30 cellular contexts compared by ENCODE assay signal in genomic region chr5:173847102-173847501, GRCh38. TPM values are rescaled to one million over a fixed set of nuclear protein-coding genes. Genes with fewer than 3 reads are reported as not detected.
DNase-seq lines count a peak whose midpoint lies in the region; ATAC-seq, FAIRE-seq and TF ChIP-seq lines count a peak whose summit lies in the region.
"Had no signal": no experiment of that assay in that cellular context is flagged by ENCODE, and none has a peak within 500 bp of the region (broad histone marks: within the 10 kb centered on the region; RNA-seq: fewer than 3 reads in every experiment).

No MANE protein-coding gene starts in this region.

- FAIRE-seq in K562 (lab: Jason Lieb, UNC) (no peak), small intestine (lab: Jason Lieb, UNC) (no peak)
- FAIRE-seq: A204.1, A549, D721Med had no signal

- H3K4me3 ChIP-seq in K562 (no peak overlapping the region), small intestine (ENCODE audit: low read depth in 1 of 2, low read length in 2 of 2) (no peak overlapping the region)
- H3K4me3 ChIP-seq: A549; BLaER1; BLaER1 treated with 17β-estradiol and CSF1 and Interleukin-3, amounts not matched to agents 10 nM and 100 nM had no signal

- H3K4me1 ChIP-seq in K562 (replicated peaks in 1 of 2; ENCODE audit: control insufficient read depth in 2 of 2, insufficient read depth in 2 of 2, low read length in 2 of 2) (peaks cover 19 to 37% of the 10 kb centered on the region in 2 experiments), small intestine (ENCODE audit: control insufficient read depth in 2 of 2, insufficient read depth in 1 of 2, low read depth in 1 of 2, low read length in 1 of 2) (no peaks in the 10 kb centered on the region)
- H3K4me1 ChIP-seq: A549, BE2C, Caco-2 had no signal

- CTCF ChIA-PET in K562 (lab: Yijun Ruan, JAX; ENCODE audit: low intra/inter-chr PET ratio) = no interaction called here

- no peaks in the 10 kb centered on the region for H3K27me3 ChIP-seq in K562 (ENCODE audit: control insufficient read depth in 2 of 2, insufficient read depth in 2 of 2, low read length in 2 of 2)
- no peaks in the 10 kb centered on the region for H3K27me3 ChIP-seq in small intestine (ENCODE audit: control insufficient read depth in 2 of 2, insufficient read depth in 2 of 2, low read length in 2 of 2)
- H3K27me3 ChIP-seq: BE2C; BLaER1; BLaER1 treated with 17β-estradiol and CSF1 and Interleukin-3, amounts not matched to agents 10 nM and 100 nM had no signal

- POLR2A ChIA-PET in K562 (lab: Yijun Ruan, JAX) = interaction anchor here (1.7 kb wide), 1 partner anchor 9 kb away, joined by 11 read pairs; no protein-coding TSS in a partner anchor

- H3K9ac ChIP-seq in K562 (ENCODE audit: insufficient read depth in 1 of 2, low read depth in 2 of 2, low read length in 2 of 2) = no peak overlapping the region
- H3K9ac ChIP-seq: BLaER1; BLaER1 treated with 17β-estradiol and CSF1 and Interleukin-3, amounts not matched to agents 10 nM and 100 nM had no signal

- TF ChIP-seq CTCF in K562 (IDR thresholded peaks at IDR 0.05 in 2 of 3, conservative IDR thresholded peaks at IDR 0.05 in 1 of 3; ENCODE audit: insufficient read depth in 2 of 3, low read depth in 1 of 3, low read length in 3 of 3) = no peak

- no peak for TF ChIP-seq RAD21 in K562 (CRISPR knock-in tag; conservative IDR thresholded peaks at IDR 0.05 in 1 of 2, IDR thresholded peaks at IDR 0.05 in 1 of 2)

- intact Hi-C loops in K562 (cut with micrococcal nuclease) = no loop called here

- H3K9me3 ChIP-seq in K562 (replicated peaks; ENCODE audit: control insufficient read depth, insufficient read depth, low read depth, low read length) (no peaks in the 10 kb centered on the region), small intestine (ENCODE audit: control insufficient read depth, low read depth) (no peaks in the 10 kb centered on the region)
- H3K9me3 ChIP-seq: BE2C had no signal

- no peak overlapping the region; the same call in 1 of the 2 replicates for H2AFZ ChIP-seq in K562 (ENCODE audit: low read depth, low read length)

- H4K20me1 ChIP-seq in K562 (replicated peaks; ENCODE audit: control insufficient read depth, insufficient read depth, low read length) = no peaks in the 10 kb centered on the region
- H4K20me1 ChIP-seq: BLaER1; BLaER1 treated with 17β-estradiol and CSF1 and Interleukin-3, amounts not matched to agents 10 nM and 100 nM had no signal

- no peaks in the 10 kb centered on the region for H3K36me3 ChIP-seq in K562 (ENCODE audit: control insufficient read depth, insufficient read depth, low read length)
- no peaks in the 10 kb centered on the region for H3K36me3 ChIP-seq in small intestine (ENCODE audit: control insufficient read depth in 2 of 2, insufficient read depth in 2 of 2, low read length in 2 of 2)
- H3K36me3 ChIP-seq: BE2C, BLaER1 had no signal

- no peak overlapping the region for H3K4me2 ChIP-seq in K562 (ENCODE audit: insufficient read depth, low read length)
- H3K4me2 ChIP-seq: A549; BLaER1; BLaER1 treated with 17β-estradiol and CSF1 and Interleukin-3, amounts not matched to agents 10 nM and 100 nM had no signal

- no peak for DNase-seq in K562 (ENCODE audit: extremely low read depth in 1 of 4, low spot score in 3 of 4)
- peak; percentile 14 for DNase-seq in small intestine
- no peak for DNase-seq in DMS 273 treated with DMSO at 0.1 percent for 48 hours (lab: John Stamatoyannopoulos, UW)
- DNase-seq: 8988T; ACHN; AML-193; BE2C; C1 segment of cervical spinal cord; Caco-2; Calu3; CD4-positive, alpha-beta memory T cell; CD4-positive, alpha-beta T cell; CD4-positive, CD25-positive, alpha-beta regulatory T cell; CD8-positive, alpha-beta memory T cell; CD8-positive, alpha-beta T cell; COR-L47; DMS153; DMS53; DMS79; DMS79 treated with DMSO at 0.1 percent for 48 hours; DND-41; EL had no signal

- TF ChIP-seq EP300 in K562 (IDR thresholded peaks at IDR 0.05; ENCODE audit: low read length) = no peak

- WGBS in K562 (ENCODE audit: insufficient coverage, low coverage, missing lambda C conversion rate) = 100% methylated on average over 1 of the region's 1 CpG
- WGBS in small intestine, 3 donors = 90 to 100% (median 100%) methylated on average over 1 of the region's 1 CpG

- no peaks in the 10 kb centered on the region for H3K79me2 ChIP-seq in K562 (ENCODE audit: control insufficient read depth, insufficient read depth, low read length)

- H3K9me1 ChIP-seq in K562 (ENCODE audit: control insufficient read depth, insufficient read depth, low read length) = no peaks in the 10 kb centered on the region

- ATAC-seq in K562 = no peak
- ATAC-seq in HG03025 (IDR thresholded peaks at IDR 0.05; ENCODE audit: low FRiP score, unreplicated experiment) = no peak
- ATAC-seq: A549; CD8-positive, alpha-beta T cell had no signal

- in situ Hi-C loops in K562 (cut with MboI) = no loop called here

- TF ChIP-seq POLR2A in K562 (conservative IDR thresholded peaks at IDR 0.05) = no peak

- H3K27ac ChIP-seq in K562 (ENCODE audit: extremely low read depth, low read depth, low read length) (no peak overlapping the region), small intestine (ENCODE audit: low read depth in 1 of 2, low read length in 1 of 2) (no peak overlapping the region)
- H3K27ac ChIP-seq: 22Rv1; A549; BLaER1; BLaER1 treated with 17β-estradiol and CSF1 and Interleukin-3, amounts not matched to agents 10 nM and 100 nM; C4-2B had no signal

- BruUV-seq in K562 (replicated peaks; lab: Mats Ljungman, UMichigan) = no TSS peak

TF ChIP-seq in K562, 482 proteins besides CTCF, POLR2A, EP300 and RAD21:
- TF ChIP-seq ZNF766 (CRISPR knock-in tag; conservative IDR thresholded peaks at IDR 0.05) = peak; percentile 94
- TF ChIP-seq BRCA1 (IDR thresholded peaks at IDR 0.05) = no peak
- no peak for TF ChIP-seq BRCA1 (CRISPR knock-in tag; IDR thresholded peaks at IDR 0.05)

RNA-seq across cellular contexts. Expression of gene CPEB4, which starts 41.0 kb away (rescaled TPM):
- total RNA-seq in K562 (2011; cell fraction: chromatin; rRNA removed; ENCODE audit: low replicate concordance) = 49.3 and 127 TPM in 2 replicates
- total RNA-seq in K562 (2011; cell fraction: nucleolus; rRNA removed) = 32.2 and 37.4 TPM in 2 replicates
- total RNA-seq in K562 (2011; cell fraction: nucleoplasm; rRNA removed) = 56.7 and 64.2 TPM in 2 replicates
- 9.5 and 10.2 TPM in 2 replicates for total RNA-seq in K562 (2014; rRNA removed)
- total RNA-seq in K562 (2014; rRNA removed; fragmentation: Illumina TruSeq; extraction: Trizol) = 20.6 and 21.8 TPM in 2 replicates
- total RNA-seq in K562 (2015; rRNA removed; fragmentation: Illumina TruSeq; extraction: Trizol) = 12.0 and 12.4 TPM in 2 replicates
- 17.7 and 19.7 TPM in 2 replicates for total RNA-seq in K562 (2021)
- polyA plus RNA-seq in K562 (2011; rRNA removed) = 17.6 and 21.3 TPM in 2 replicates
- polyA plus RNA-seq in K562 (2011; cell fraction: cytosol; rRNA removed) = 9.8 and 13.5 TPM in 2 replicates
- polyA plus RNA-seq in K562 (2011; cell fraction: nucleus; rRNA removed) = 33.8 and 38.5 TPM in 2 replicates
- polyA plus RNA-seq in K562 (2012) = 11.6 and 13.2 TPM in 2 replicates
- 9.3 and 13.2 TPM in 2 replicates for polyA plus RNA-seq in K562 (2014; fragmentation: Illumina TruSeq; extraction: Trizol)
- 10 to 100 TPM in 1 of 2 experiments, 1 to 10 TPM in 1; 7.4 to 10.2 TPM for polyA plus RNA-seq in K562 (2014; fragmentation: Nextera tagmentation; extraction: Ambion mirVana)
- polyA plus RNA-seq in K562 (2014; rRNA removed) = 11.0 and 12.2 TPM in 2 replicates
- polyA minus RNA-seq in K562 (2011; rRNA and poly(A)+ RNA removed) = 49.0 and 67.5 TPM in 2 replicates
- polyA minus RNA-seq in K562 (2011; cell fraction: cytosol; rRNA and poly(A)+ RNA removed) = 12.2 and 17.7 TPM in 2 replicates
- 45.2 and 47.7 TPM in 2 replicates for polyA minus RNA-seq in K562 (2011; cell fraction: nucleus; rRNA and poly(A)+ RNA removed)
- polyA plus RNA-seq in small intestine = 10 to 100 TPM in 1 of 3 donors, 1 to 10 TPM in 2; 7.8 to 17.8 (median 8.1) TPM
